8 cellular contexts compared by ENCODE assay signal in the genomic region with DNA sequence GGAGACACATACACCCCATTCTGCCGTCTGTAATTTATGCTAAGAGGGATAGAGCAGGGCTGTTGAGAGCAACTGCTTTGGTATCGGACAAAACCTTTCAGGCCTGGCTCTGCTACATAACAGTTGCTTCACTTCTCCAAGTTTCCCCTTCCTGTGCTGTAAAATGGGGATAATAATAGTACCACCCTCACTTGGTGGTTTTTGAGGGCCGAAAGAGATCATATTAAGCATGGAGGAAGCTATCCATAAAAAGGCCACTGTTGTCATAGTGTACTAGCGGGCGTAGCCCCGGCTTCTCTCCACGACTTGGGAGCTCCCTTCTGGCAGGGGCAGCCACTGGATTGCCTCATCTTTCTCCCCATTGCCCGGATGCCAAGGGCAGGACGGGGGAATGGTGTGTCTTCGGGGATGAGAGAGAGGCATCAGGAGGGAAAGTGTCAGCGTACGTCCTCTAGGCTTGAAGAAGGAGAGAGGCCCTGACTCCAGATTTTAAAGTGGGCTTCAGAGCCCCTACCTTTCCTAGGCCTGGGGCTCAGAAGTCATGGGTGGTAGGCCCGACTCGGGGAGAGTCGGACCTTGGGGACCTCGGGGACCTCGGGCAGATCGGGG. TPM values are rescaled to one million over a fixed set of nuclear protein-coding genes. Genes with fewer than 3 reads are reported as not detected.
DNase-seq lines count a peak whose midpoint lies in the region; ATAC-seq and TF ChIP-seq lines count a peak whose summit lies in the region.

No MANE protein-coding gene starts in this region.

- H3K4me3 Mint-ChIP-seq in progenitor cell of endocrine pancreas (ENCODE audit: low read depth): peak overlapping the region; percentile 77

- H3K9me3 ChIP-seq in Peyer's patch: no peaks in the 10 kb centered on the region
- no peaks in the 10 kb centered on the region for H3K9me3 ChIP-seq in fibroblast of lung (ENCODE audit: control insufficient read depth, insufficient read depth, low read depth, low read length)

- TF ChIP-seq CTCF in GM12864 (IDR thresholded peaks at IDR 0.05; ENCODE audit: low read depth, low read length, missing control alignments): no peak
- no peak for TF ChIP-seq CTCF in Peyer's patch (IDR thresholded peaks at IDR 0.05)
- TF ChIP-seq CTCF in fibroblast of lung (conservative IDR thresholded peaks at IDR 0.05 in 1 of 2, IDR thresholded peaks at IDR 0.05 in 1 of 2; ENCODE audit: low read depth in 1 of 2, low read length in 2 of 2): no peak
- TF ChIP-seq CTCF in progenitor cell of endocrine pancreas (IDR thresholded peaks at IDR 0.05; ENCODE audit: unreplicated experiment): no peak

- peak overlapping the region; percentile 50 for H3K9ac ChIP-seq in fibroblast of lung (ENCODE audit: insufficient read depth, low read length)

- H3K27me3 Mint-ChIP-seq in progenitor cell of endocrine pancreas: peaks cover 51% of the 10 kb centered on the region

- H3K4me1 ChIP-seq in Peyer's patch (peaks cover 0 to 21% (median 7%) of the 10 kb centered on the region in 4 donors), fibroblast of lung (ENCODE audit: control insufficient read depth, extremely low read depth, insufficient read depth, low read length) (peaks cover 5% of the 10 kb centered on the region)

- H3K27ac Mint-ChIP-seq in progenitor cell of endocrine pancreas: no peak overlapping the region

- no peaks in the 10 kb centered on the region for H3K36me3 Mint-ChIP-seq in progenitor cell of endocrine pancreas (ENCODE audit: insufficient read depth)

- H3K27me3 ChIP-seq in Peyer's patch (no peaks in the 10 kb centered on the region), fibroblast of lung (ENCODE audit: control insufficient read depth, insufficient read depth, low read length) (no peaks in the 10 kb centered on the region)

- TF ChIP-seq POLR2A in Peyer's patch (IDR thresholded peaks at IDR 0.05): no peak

- peaks cover 1% of the 10 kb centered on the region for H3K79me2 ChIP-seq in fibroblast of lung (ENCODE audit: control insufficient read depth, insufficient read depth, low read length)

- no peak for DNase-seq in GM12864 (ENCODE audit: low read depth)
- no peak for DNase-seq in Peyer's patch
- DNase-seq in fibroblast of lung (ENCODE audit: low read depth in 2 of 2): no peak
- DNase-seq in progenitor cell of endocrine pancreas (ENCODE audit: low spot score, unreplicated experiment): no peak
- DNase-seq in NCI-H1930 (lab: John Stamatoyannopoulos, UW): no peak

- H3K27ac ChIP-seq in Peyer's patch (peak overlapping the region in 3 of 4 donors; percentile 24 to 89 (median 70)), fibroblast of lung (ENCODE audit: insufficient read depth, low read length) (peak overlapping the region; percentile 20)

- H3K4me3 ChIP-seq in GM12864 (ENCODE audit: low read depth, low read length) (peak overlapping the region; percentile 84), Peyer's patch (peak overlapping the region; percentile 54 to 70 (median 67)), fibroblast of lung (replicated peaks in 1 of 4; ENCODE audit: control extremely low read depth in 1 of 4, insufficient read depth in 1 of 4, low read depth in 3 of 4, low read length in 4 of 4) (no peak overlapping the region)

- H3K36me3 ChIP-seq in Peyer's patch (no peaks in the 10 kb centered on the region), fibroblast of lung (ENCODE audit: control insufficient read depth, insufficient read depth, low read length) (no peaks in the 10 kb centered on the region)

- H3K9me3 Mint-ChIP-seq in progenitor cell of endocrine pancreas (ENCODE audit: low read depth): no peaks in the 10 kb centered on the region

- peaks cover 12% of the 10 kb centered on the region for H3K4me1 Mint-ChIP-seq in progenitor cell of endocrine pancreas (ENCODE audit: low read depth)

- ATAC-seq in HG03159 (IDR thresholded peaks at IDR 0.05; ENCODE audit: unreplicated experiment) (no peak), GM21619 (IDR thresholded peaks at IDR 0.05; ENCODE audit: unreplicated experiment) (no peak), HG02885 (IDR thresholded peaks at IDR 0.05; ENCODE audit: poor library complexity, unreplicated experiment) (no peak)

- peak overlapping the region; percentile 80 for H3K4me2 ChIP-seq in fibroblast of lung (ENCODE audit: extremely low read depth, insufficient read depth, low read length)

- H4K20me1 ChIP-seq in fibroblast of lung (ENCODE audit: control insufficient read depth, extremely low read depth, insufficient read depth, low read length): no peaks in the 10 kb centered on the region

- H2AFZ ChIP-seq in fibroblast of lung (ENCODE audit: low read length): peak overlapping the region; percentile 60

RNA-seq across cellular contexts. Expression of a gene that starts 0.6 kb away (rescaled TPM):
- total RNA-seq in Peyer's patch (100 to 1,000 TPM in 2 of 4 donors, 10 to 100 TPM in 1, 1 to 10 TPM in 1; 6.6 to 239 (median 132) TPM), fibroblast of lung (1.0 and 1.2 TPM in 2 replicates), progenitor cell of endocrine pancreas (1.8 and 2.4 TPM in 2 replicates)
- 0.90 and 4.5 TPM in 2 replicates for polyA plus RNA-seq in fibroblast of lung
- 0.89 and 3.9 TPM in 2 replicates for polyA plus RNA-seq in fibroblast of lung (2012)
- polyA minus RNA-seq in fibroblast of lung (ENCODE audit: low replicate concordance): 11.5 and 11.6 TPM in 2 replicates

RNA-seq across cellular contexts. Expression of a gene that starts 52.6 kb away (rescaled TPM):
- total RNA-seq in Peyer's patch: 10 to 100 TPM in 3 of 4 donors, 1 to 10 TPM in 1; 9.9 to 28.4 (median 14.0) TPM
- total RNA-seq in fibroblast of lung: under 0.01 and 0.26 TPM in 2 replicates
- 0.09 and 0.11 TPM in 2 replicates for polyA plus RNA-seq in fibroblast of lung
- polyA plus RNA-seq in fibroblast of lung (2012): 0.13 and 0.14 TPM in 2 replicates
- 0.07 TPM in 1 of 2 replicates, not detected in the other for polyA minus RNA-seq in fibroblast of lung (ENCODE audit: low replicate concordance)
- 19.3 and 21.3 TPM in 2 replicates for total RNA-seq in progenitor cell of endocrine pancreas

Comparison
In these comparisons a context has a peak if more than half of its experiments do, and no peak if none do; other contexts are left out.
1. H3K4me3 ChIP-seq: peak in GM12864 (single experiment) and Peyer's patch (4 of 4); none in fibroblast of lung (0 of 4).